Comparison of ENCODE assay signal across 17 cellular contexts in genomic region chr5:35753500-35753899, GRCh38.
DNase-seq lines count a peak whose midpoint lies in the region; ATAC-seq and TF ChIP-seq lines count a peak whose summit lies in the region.
"Had no signal": no experiment of that assay in that cellular context is flagged by ENCODE, and none has a peak within 500 bp of the region (broad histone marks: within the 10 kb centered on the region; RNA-seq: fewer than 3 reads in every experiment).

No MANE protein-coding gene starts in this region.

- WGBS in neuronal stem cell (ENCODE audit: extremely low coverage in 2 of 2, insufficient read length in 2 of 2, insufficient replicate concordance in 1 of 2), 2 donors: no CpG with 5 or more reads among the region's 5 CpGs

- H3K27me3 ChIP-seq in H7 (ENCODE audit: control insufficient read depth, insufficient read depth, low read length): peaks cover 74% of the 10 kb centered on the region
- peaks cover 0 to 4% (median 0%) of the 10 kb centered on the region in 3 experiments for H3K27me3 ChIP-seq in neuronal stem cell (ENCODE audit: control insufficient read depth in 3 of 3, insufficient read depth in 3 of 3, low read depth in 1 of 3, low read length in 3 of 3)

- H3K4me1 Mint-ChIP-seq in WTC11: peaks cover 22% of the 10 kb centered on the region
- no peaks in the 10 kb centered on the region for H3K4me1 Mint-ChIP-seq in MCF 10A (ENCODE audit: insufficient read depth, unreplicated experiment)
- H3K4me1 Mint-ChIP-seq: CD14-positive monocyte had no signal

- no peak overlapping the region for H3K4me2 ChIP-seq in neuronal stem cell (ENCODE audit: insufficient read depth, low read length, poor library complexity, severe bottlenecking)
- H3K4me2 ChIP-seq: A549 had no signal

- H3K18ac ChIP-seq in neuronal stem cell (ENCODE audit: low read length): no peak overlapping the region

- H2BK15ac ChIP-seq in neuronal stem cell (ENCODE audit: low read length): no peak overlapping the region

- peak; percentile 57 for ATAC-seq in WTC11
- ATAC-seq: A549; CD8-positive, alpha-beta T cell; HepG2 had no signal

- H3K9me3 Mint-ChIP-seq in WTC11 (no peaks in the 10 kb centered on the region), MCF 10A (ENCODE audit: unreplicated experiment) (no peaks in the 10 kb centered on the region)
- H3K9me3 Mint-ChIP-seq: CD8-positive, alpha-beta T cell had no signal

- no peak overlapping the region for H2AK5ac ChIP-seq in neuronal stem cell (ENCODE audit: low read depth, low read length)

- peak overlapping the region; percentile 49 for H3K27ac ChIP-seq in neuronal stem cell (replicated peaks; ENCODE audit: low read length)
- H3K27ac ChIP-seq: A549 had no signal

- H3K36me3 Mint-ChIP-seq in WTC11: peaks cover 2% of the 10 kb centered on the region; the same call in 1 of the 2 replicates
- H3K36me3 Mint-ChIP-seq in MCF 10A (ENCODE audit: insufficient read depth, unreplicated experiment): no peaks in the 10 kb centered on the region
- H3K36me3 Mint-ChIP-seq: CD14-positive monocyte; CD8-positive, alpha-beta T cell had no signal

- POLR2A ChIA-PET in WTC11 (lab: Charles Lee) (no interaction called here), MCF 10A (lab: Yijun Ruan, JAX) (interaction anchor here (0.7 kb wide), 1 partner anchor 70 kb away, joined by 3 read pairs; no protein-coding TSS in a partner anchor)

- no peaks in the 10 kb centered on the region for H3K9me3 ChIP-seq in neuronal stem cell (replicated peaks in 1 of 2; ENCODE audit: control insufficient read depth in 2 of 2, insufficient read depth in 1 of 2, low read depth in 1 of 2, low read length in 2 of 2)
- H3K9me3 ChIP-seq: A549, HAP-1 had no signal

- H2AFZ ChIP-seq in neuronal stem cell (ENCODE audit: low read length): peak overlapping the region; percentile 38

- no peak overlapping the region for H3K14ac ChIP-seq in neuronal stem cell (ENCODE audit: low read length)

- no peak overlapping the region for H4K91ac ChIP-seq in neuronal stem cell (ENCODE audit: low read depth, low read length, poor library complexity)

- H2BK120ac ChIP-seq in neuronal stem cell (ENCODE audit: low read depth, low read length): no peak overlapping the region

- no peak overlapping the region for H3K9ac ChIP-seq in neuronal stem cell (ENCODE audit: low read depth, low read length, poor library complexity)

- H3K27me3 Mint-ChIP-seq in WTC11 (ENCODE audit: low read depth): peaks cover 94% of the 10 kb centered on the region
- H3K27me3 Mint-ChIP-seq in MCF 10A (ENCODE audit: insufficient read depth, unreplicated experiment): peaks cover 3% of the 10 kb centered on the region

- H2BK5ac ChIP-seq in neuronal stem cell (ENCODE audit: low read length): no peak overlapping the region

- H2BK12ac ChIP-seq in neuronal stem cell (ENCODE audit: low read length): no peak overlapping the region

- no peak overlapping the region for H3K4me3 ChIP-seq in H7 (ENCODE audit: insufficient read depth, low read depth, low read length)
- H3K4me3 ChIP-seq in neuronal stem cell (ENCODE audit: low read length in 2 of 2): no peak overlapping the region
- H3K4me3 ChIP-seq: A549, HAP-1 had no signal

- H3K79me1 ChIP-seq in neuronal stem cell (ENCODE audit: low read depth, low read length): no peaks in the 10 kb centered on the region

- no peak overlapping the region for H3K4me3 Mint-ChIP-seq in WTC11
- H3K4me3 Mint-ChIP-seq in MCF 10A (ENCODE audit: unreplicated experiment): no peak overlapping the region
- H3K4me3 Mint-ChIP-seq: CD14-positive monocyte; CD8-positive, alpha-beta T cell had no signal

- TF ChIP-seq CTCF in WTC11 (IDR thresholded peaks at IDR 0.05) (no peak), MCF 10A (IDR thresholded peaks at IDR 0.05; ENCODE audit: unreplicated experiment) (no peak)

- intact Hi-C loops in MCF 10A (cut with micrococcal nuclease): no loop called here

- H4K8ac ChIP-seq in neuronal stem cell (ENCODE audit: low read depth, low read length): no peak overlapping the region

- no peak overlapping the region for H3K23ac ChIP-seq in neuronal stem cell (ENCODE audit: low read depth, low read length, poor library complexity)

- CTCF ChIA-PET in WTC11 (lab: Charles Lee) (interaction anchor here (0.9 to 2.6 kb wide), 3 partner anchors 23 to 173 kb away, joined by 3 to 13 read pairs (median 3); no protein-coding TSS in a partner anchor), MCF 10A (lab: Yijun Ruan, JAX) (interaction anchor here (1.5 kb wide), 1 partner anchor 24 kb away, joined by 5 read pairs; no protein-coding TSS in a partner anchor)

- H3K36me3 ChIP-seq in H7 (replicated peaks; ENCODE audit: control insufficient read depth, insufficient read depth, low read length) (no peaks in the 10 kb centered on the region), neuronal stem cell (replicated peaks in 1 of 2; ENCODE audit: control insufficient read depth in 2 of 2, insufficient read depth in 2 of 2, low read length in 2 of 2) (no peaks in the 10 kb centered on the region)
- H3K36me3 ChIP-seq: HAP-1 had no signal

- DNase-seq in H7 (peak; percentile 14), WTC11 (ENCODE audit: low spot score) (no peak), iPS-NIHi11 (ENCODE audit: low spot score) (peak; percentile 27), neuronal stem cell (ENCODE audit: low spot score) (no peak), MCF 10A (ENCODE audit: unreplicated experiment) (no peak), ecto neural progenitor cell (ENCODE audit: low spot score) (no peak), GM19240 (ENCODE audit: insufficient read length, low spot score) (no peak)
- no peak for DNase-seq in activated effector memory CD4-positive, alpha-beta T cell treated with anti-CD3 and anti-CD28 coated beads, Interleukin-2, amount 50 U/mL, for 16 hours
- DNase-seq: CD8-positive, alpha-beta T cell; COR-L47; DMS153; DMS79 treated with DMSO at 0.1 percent for 48 hours; GF-D8 had no signal

- peaks cover 2 to 8% of the 10 kb centered on the region in 2 donors for H3K4me1 ChIP-seq in neuronal stem cell (ENCODE audit: control insufficient read depth in 2 of 2, insufficient read depth in 1 of 2, low read depth in 1 of 2, low read length in 2 of 2)
- H3K4me1 ChIP-seq: A549 had no signal

- H3K27ac Mint-ChIP-seq in WTC11 (no peak overlapping the region), MCF 10A (ENCODE audit: low read depth, unreplicated experiment) (no peak overlapping the region)
- H3K27ac Mint-ChIP-seq: CD14-positive monocyte; CD8-positive, alpha-beta T cell had no signal

- no TSS peak for BruUV-seq in MCF 10A (replicated peaks; lab: Mats Ljungman, UMichigan)

- no peak overlapping the region for H3K4ac ChIP-seq in neuronal stem cell (ENCODE audit: low read length)

TF ChIP-seq in WTC11, 78 proteins besides CTCF, POLR2A, EP300 and RAD21:
- TF ChIP-seq IRF1 (CRISPR knock-in tag; IDR thresholded peaks at IDR 0.05) (no peak), PREB (CRISPR knock-in tag; IDR thresholded peaks at IDR 0.05; ENCODE audit: borderline replicate concordance) (no peak)
- TF ChIP-seq, protein P1, sequence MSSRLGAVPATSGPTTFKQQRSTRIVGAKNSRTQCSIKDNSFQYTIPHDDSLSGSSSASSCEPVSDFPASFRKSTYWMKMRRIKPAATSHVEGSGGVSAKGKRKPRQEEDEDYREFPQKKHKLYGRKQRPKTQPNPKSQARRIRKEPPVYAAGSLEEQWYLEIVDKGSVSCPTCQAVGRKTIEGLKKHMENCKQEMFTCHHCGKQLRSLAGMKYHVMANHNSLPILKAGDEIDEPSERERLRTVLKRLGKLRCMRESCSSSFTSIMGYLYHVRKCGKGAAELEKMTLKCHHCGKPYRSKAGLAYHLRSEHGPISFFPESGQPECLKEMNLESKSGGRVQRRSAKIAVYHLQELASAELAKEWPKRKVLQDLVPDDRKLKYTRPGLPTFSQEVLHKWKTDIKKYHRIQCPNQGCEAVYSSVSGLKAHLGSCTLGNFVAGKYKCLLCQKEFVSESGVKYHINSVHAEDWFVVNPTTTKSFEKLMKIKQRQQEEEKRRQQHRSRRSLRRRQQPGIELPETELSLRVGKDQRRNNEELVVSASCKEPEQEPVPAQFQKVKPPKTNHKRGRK (CRISPR knock-in tag; IDR thresholded peaks at IDR 0.05; ENCODE audit: borderline replicate concordance): no peak

Comparison
In these comparisons a context has a peak if more than half of its experiments do, and no peak if none do; other contexts are left out.
1. DNase-seq: peak in H7 (single experiment) and iPS-NIHi11 (single experiment); none in WTC11 (single experiment), neuronal stem cell (single experiment), MCF 10A (single experiment), activated effector memory CD4-positive, alpha-beta T cell treated with anti-CD3 and anti-CD28 coated beads, Interleukin-2, amount 50 U/mL, for 16 hours (single experiment), ecto neural progenitor cell (single experiment) and GM19240 (single experiment).